2 cellular contexts compared by ENCODE assay signal in the genomic region with DNA sequence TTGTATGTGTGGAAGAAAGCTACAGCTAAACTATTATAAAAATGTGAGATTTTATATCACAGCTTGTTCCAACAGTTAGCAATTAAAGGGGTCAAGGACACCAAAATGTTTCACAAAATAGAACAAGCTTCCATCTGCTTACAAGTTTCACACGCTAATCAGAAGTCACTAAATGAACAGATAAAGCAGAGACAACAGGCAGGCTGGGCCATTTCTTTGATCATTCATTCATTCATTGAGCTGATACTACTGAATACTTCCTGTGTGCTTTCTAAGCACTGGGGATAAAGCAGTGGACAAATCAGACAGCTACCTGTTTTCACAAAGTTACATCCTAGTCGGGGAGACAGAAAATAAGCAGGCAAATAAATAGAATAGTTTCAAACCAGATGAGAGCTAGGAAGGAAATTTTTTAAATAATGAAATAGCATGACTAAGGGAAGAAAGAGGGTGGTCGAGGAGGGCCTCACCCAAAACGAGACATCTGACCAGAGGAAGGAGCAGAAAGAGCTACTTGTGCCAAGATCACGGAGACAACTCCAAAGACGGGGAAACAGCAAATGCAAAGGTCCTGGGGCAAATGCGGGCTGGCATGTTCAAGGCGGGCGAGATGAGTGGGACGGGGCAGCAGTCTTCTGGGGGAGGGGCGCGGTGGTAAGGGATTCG.
TF ChIP-seq lines count a peak whose summit lies in the region.

No MANE protein-coding gene starts in this region.

TF ChIP-seq in H1, 55 proteins besides CTCF, POLR2A, EP300 and RAD21:
- no peak for TF ChIP-seq CEBPB (IDR thresholded peaks at IDR 0.05; ENCODE audit: low read depth, low read length)
- TF ChIP-seq E2F6 (IDR thresholded peaks at IDR 0.05), result no peak
- TF ChIP-seq NRF1 (IDR thresholded peaks at IDR 0.05; ENCODE audit: low read depth, low read length), result no peak
- no peak for TF ChIP-seq KDM1A (IDR thresholded peaks at IDR 0.05; ENCODE audit: borderline replicate concordance, low read length)
- no peak for TF ChIP-seq CBX8 (IDR thresholded peaks at IDR 0.05; ENCODE audit: borderline replicate concordance, low read depth, low read length)
- no peak for TF ChIP-seq RXRA (IDR thresholded peaks at IDR 0.05; ENCODE audit: insufficient read depth, low read depth, low read length)
- no peak for TF ChIP-seq TAF7 (optimal IDR thresholded peaks at IDR 0.05; ENCODE audit: borderline replicate concordance, low read depth, low read length)
- TF ChIP-seq SUZ12 (IDR thresholded peaks at IDR 0.05; ENCODE audit: low read length), result no peak
- no peak for TF ChIP-seq BACH1 (IDR thresholded peaks at IDR 0.05; ENCODE audit: low read length)
- no peak for TF ChIP-seq KDM4A (IDR thresholded peaks at IDR 0.05; ENCODE audit: low read depth, low read length, severe bottlenecking)
- no peak for TF ChIP-seq SRF (IDR thresholded peaks at IDR 0.05; ENCODE audit: low read depth, low read length)
- TF ChIP-seq SAP30 (IDR thresholded peaks at IDR 0.05; ENCODE audit: insufficient read depth, insufficient replicate concordance, low read length), result no peak
- TF ChIP-seq TAF1 (IDR thresholded peaks at IDR 0.05; ENCODE audit: low read depth, low read length), result no peak
- TF ChIP-seq SIRT6 (IDR thresholded peaks at IDR 0.05; ENCODE audit: low read length), result no peak
- TF ChIP-seq, protein P1, sequence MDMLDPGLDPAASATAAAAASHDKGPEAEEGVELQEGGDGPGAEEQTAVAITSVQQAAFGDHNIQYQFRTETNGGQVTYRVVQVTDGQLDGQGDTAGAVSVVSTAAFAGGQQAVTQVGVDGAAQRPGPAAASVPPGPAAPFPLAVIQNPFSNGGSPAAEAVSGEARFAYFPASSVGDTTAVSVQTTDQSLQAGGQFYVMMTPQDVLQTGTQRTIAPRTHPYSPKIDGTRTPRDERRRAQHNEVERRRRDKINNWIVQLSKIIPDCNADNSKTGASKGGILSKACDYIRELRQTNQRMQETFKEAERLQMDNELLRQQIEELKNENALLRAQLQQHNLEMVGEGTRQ (IDR thresholded peaks at IDR 0.05; ENCODE audit: low read length), result no peak
- no peak for TF ChIP-seq ASH2L (IDR thresholded peaks at IDR 0.05; ENCODE audit: low read length)
- TF ChIP-seq RNF2 (IDR thresholded peaks at IDR 0.05; ENCODE audit: borderline replicate concordance, low read depth, low read length, missing control alignments, poor library complexity, severe bottlenecking), result no peak
- TF ChIP-seq HDAC6 (IDR thresholded peaks at IDR 0.05; ENCODE audit: low read depth, low read length), result no peak

TF ChIP-seq in HEK293T, 16 proteins besides CTCF, POLR2A, EP300 and RAD21:
- TF ChIP-seq ZNF384 (IDR thresholded peaks at IDR 0.05) (no peak), NFRKB (IDR thresholded peaks at IDR 0.05) (no peak), LEF1 (IDR thresholded peaks at IDR 0.05; ENCODE audit: borderline replicate concordance) (no peak), SP1 (IDR thresholded peaks at IDR 0.05) (no peak), ELF4 (IDR thresholded peaks at IDR 0.05) (no peak), SUZ12 (IDR thresholded peaks at IDR 0.05) (no peak), FOXA1 (IDR thresholded peaks at IDR 0.05) (no peak), TARDBP (IDR thresholded peaks at IDR 0.05) (no peak), PKNOX1 (IDR thresholded peaks at IDR 0.05) (no peak), FOXM1 (IDR thresholded peaks at IDR 0.05; ENCODE audit: borderline replicate concordance) (no peak), HDGF (IDR thresholded peaks at IDR 0.05; ENCODE audit: borderline replicate concordance) (no peak), L3MBTL2 (conservative IDR thresholded peaks at IDR 0.05) (no peak), CTBP1 (IDR thresholded peaks at IDR 0.05; ENCODE audit: borderline replicate concordance) (no peak), BHLHE40 (IDR thresholded peaks at IDR 0.05; ENCODE audit: borderline replicate concordance) (no peak)
